1 cellular context compared by ENCODE assay signal in genomic region chr6:27502508-27503435, GRCh38.
TF ChIP-seq lines count a peak whose summit lies in the region.

No MANE protein-coding gene starts in this region.

TF ChIP-seq in HepG2, 621 proteins besides CTCF, POLR2A, EP300 and RAD21 (continued from another document and continues in another):
- TF ChIP-seq ZFP41 (CRISPR knock-in tag; IDR thresholded peaks at IDR 0.05; ENCODE audit: borderline replicate concordance) (no peak), BRD4 (CRISPR knock-in tag; IDR thresholded peaks at IDR 0.05) (no peak), ZNF432 (CRISPR knock-in tag; IDR thresholded peaks at IDR 0.05; ENCODE audit: borderline replicate concordance) (no peak), TCF7L2 (IDR thresholded peaks at IDR 0.05; ENCODE audit: low read depth, low read length) (no peak), PRPF4 (IDR thresholded peaks at IDR 0.05; ENCODE audit: low read depth, low read length, poor library complexity, severe bottlenecking) (peak; percentile 93), CEBPG (CRISPR knock-in tag; IDR thresholded peaks at IDR 0.05) (peak; percentile 71), TMF1 (CRISPR knock-in tag; IDR thresholded peaks at IDR 0.05; ENCODE audit: low read depth) (no peak), ZNF275 (CRISPR knock-in tag; IDR thresholded peaks at IDR 0.05; ENCODE audit: borderline replicate concordance) (no peak), RERE (CRISPR knock-in tag; IDR thresholded peaks at IDR 0.05; ENCODE audit: low read depth) (no peak), SMYD3 (CRISPR knock-in tag; IDR thresholded peaks at IDR 0.05) (no peak), NR0B2 (CRISPR knock-in tag; IDR thresholded peaks at IDR 0.05) (no peak), ZNF550 (CRISPR knock-in tag; IDR thresholded peaks at IDR 0.05; ENCODE audit: borderline replicate concordance) (no peak), ZNF747 (CRISPR knock-in tag; IDR thresholded peaks at IDR 0.05; ENCODE audit: borderline replicate concordance) (no peak), CENPT (CRISPR knock-in tag; IDR thresholded peaks at IDR 0.05; ENCODE audit: low read depth) (no peak), ZNF431 (CRISPR knock-in tag; IDR thresholded peaks at IDR 0.05; ENCODE audit: borderline replicate concordance, low read depth) (no peak), FOXK1 (CRISPR knock-in tag; IDR thresholded peaks at IDR 0.05; ENCODE audit: borderline replicate concordance, low read depth) (peak; percentile 36), ZNF598 (CRISPR knock-in tag; IDR thresholded peaks at IDR 0.05; ENCODE audit: borderline replicate concordance) (no peak), KMT2B (CRISPR knock-in tag; IDR thresholded peaks at IDR 0.05) (peak; percentile 73), ZNF382 (CRISPR knock-in tag; IDR thresholded peaks at IDR 0.05; ENCODE audit: borderline replicate concordance) (no peak), ZNF546 (CRISPR knock-in tag; conservative IDR thresholded peaks at IDR 0.05) (no peak), BRF2 (CRISPR knock-in tag; IDR thresholded peaks at IDR 0.05) (no peak), ZNF576 (CRISPR knock-in tag; IDR thresholded peaks at IDR 0.05) (no peak), SNAPC4 (CRISPR knock-in tag; IDR thresholded peaks at IDR 0.05) (peak; percentile 24; the same call in 1 of the 2 replicates), ZNF670 (CRISPR knock-in tag; IDR thresholded peaks at IDR 0.05; ENCODE audit: borderline replicate concordance) (no peak), EZH2 (conservative IDR thresholded peaks at IDR 0.05; ENCODE audit: low read depth, low read length) (no peak), TRIM22 (IDR thresholded peaks at IDR 0.05) (no peak), ZNF609 (CRISPR knock-in tag; IDR thresholded peaks at IDR 0.05; ENCODE audit: borderline replicate concordance) (no peak), MLLT10 (CRISPR knock-in tag; IDR thresholded peaks at IDR 0.05) (no peak), NONO (IDR thresholded peaks at IDR 0.05) (no peak), NONO (CRISPR knock-in tag; conservative IDR thresholded peaks at IDR 0.05) (0 out of 2 replicates have a peak, but pooled peaks have one; percentile 39), ZNF574 (CRISPR knock-in tag; IDR thresholded peaks at IDR 0.05) (no peak), SIX1 (CRISPR knock-in tag; IDR thresholded peaks at IDR 0.05; ENCODE audit: borderline replicate concordance) (0 out of 2 replicates have a peak, but pooled peaks have one; percentile 21)
